ENCODE assay signal across 16 cellular contexts in genomic region chr15:78060232-78060631, GRCh38. TPM values are rescaled to one million over a fixed set of nuclear protein-coding genes. Genes with fewer than 3 reads are reported as not detected.
A peak's percentile ranks its signal among the peaks of the same experiment; 100 is the strongest.
DNase-seq lines count a peak whose midpoint lies in the region; ATAC-seq, FAIRE-seq and TF ChIP-seq lines count a peak whose summit lies in the region.
"Had no signal": no experiment of that assay in that cellular context is flagged by ENCODE, and none has a peak within 500 bp of the region (broad histone marks: within the 10 kb centered on the region; RNA-seq: fewer than 3 reads in every experiment).

No MANE protein-coding gene starts in this region.

- no peaks in the 10 kb centered on the region for H3K9me3 ChIP-seq in gastrocnemius medialis
- no peaks in the 10 kb centered on the region for H3K9me3 ChIP-seq in A673 (ENCODE audit: low read depth, low read length, poor library complexity, severe bottlenecking)

- H3K27ac ChIP-seq in HL-60 (replicated peaks) = peak overlapping the region; percentile 45; the same call in 1 of the 2 replicates
- peak overlapping the region in 3 of 4 donors; percentile 37 to 46 (median 38) for H3K27ac ChIP-seq in gastrocnemius medialis
- no peak overlapping the region for H3K27ac ChIP-seq in A673 (ENCODE audit: low read depth, low read length, poor library complexity, severe bottlenecking)

- no peak for ATAC-seq in gastrocnemius medialis
- no peak for ATAC-seq in HG02588 (IDR thresholded peaks at IDR 0.05; ENCODE audit: unreplicated experiment)

- TF ChIP-seq CTCF in HL-60 (IDR thresholded peaks at IDR 0.05; ENCODE audit: insufficient read depth, low read length) (no peak), bronchial epithelial cell (IDR thresholded peaks at IDR 0.05; ENCODE audit: insufficient read depth, low read length, severe bottlenecking) (no peak), gastrocnemius medialis (IDR thresholded peaks at IDR 0.05 in 4 of 5, conservative IDR thresholded peaks at IDR 0.05 in 1 of 5) (no peak), A673 (conservative IDR thresholded peaks at IDR 0.05; ENCODE audit: low read depth, low read length) (no peak)

- intact Hi-C loops in gastrocnemius medialis (cut with DNase I; ENCODE audit: low total_unique reads) (no loop called here), A673 (cut with micrococcal nuclease; ENCODE audit: unreplicated experiment) (no loop called here)

- BruUV-seq in A673 (replicated peaks; lab: Mats Ljungman, UMichigan) = no TSS peak

- no peak for DNase-seq in T-helper 2 cell treated with Interferon-gamma antibody and Interleukin-4, amounts not matched to agents 5 μg/mL and 100 μg/mL, for 36 hours (ENCODE audit: low spot score)
- DNase-seq in T-helper 2 cell (no peak), HL-60 (ENCODE audit: low read depth in 1 of 2, low spot score in 1 of 2) (no peak), bronchial epithelial cell (ENCODE audit: low read depth) (peak; percentile 45), gastrocnemius medialis (no peak), amygdala (lab: John Stamatoyannopoulos, UW) (no peak), A673 (ENCODE audit: low spot score) (no peak)
- DNase-seq: activated gamma-delta T cell, KBM-7, midbrain, NCI-H1930, NCI-H774, SHP77 had no signal

- no peaks in the 10 kb centered on the region for H3K36me3 ChIP-seq in bronchial epithelial cell (ENCODE audit: control insufficient read depth, insufficient read depth, low read length)
- H3K36me3 ChIP-seq in gastrocnemius medialis = no peaks in the 10 kb centered on the region
- H3K36me3 ChIP-seq in A673 (ENCODE audit: insufficient read depth, low read length, poor library complexity, severe bottlenecking) = no peaks in the 10 kb centered on the region

- POLR2A ChIA-PET in A673 (lab: Charles Lee; ENCODE audit: low non-redundant PET) = no interaction called here

- H3K4me3 ChIP-seq in HL-60 (replicated peaks; ENCODE audit: insufficient read depth, low read length) (no peak overlapping the region), bronchial epithelial cell (ENCODE audit: low read depth, low read length) (no peak overlapping the region), gastrocnemius medialis (no peak overlapping the region), A673 (ENCODE audit: low read depth, low read length, poor library complexity, severe bottlenecking) (no peak overlapping the region)

- CTCF ChIA-PET in A673 (lab: Charles Lee) = no interaction called here

- H3K4me1 ChIP-seq in gastrocnemius medialis = peaks cover 73 to 77% of the 10 kb centered on the region in 2 donors
- H3K4me1 ChIP-seq in A673 (ENCODE audit: insufficient read depth, low read length, poor library complexity, severe bottlenecking) = peaks cover 6% of the 10 kb centered on the region

- no peaks in the 10 kb centered on the region for H3K27me3 Mint-ChIP-seq in T-helper 2 cell treated with Interferon-gamma antibody and Interleukin-4, amounts not matched to agents 5 μg/mL and 100 μg/mL, for 36 hours (ENCODE audit: low read depth)

- H3K27me3 ChIP-seq in HL-60 (ENCODE audit: insufficient read depth, poor library complexity, severe bottlenecking) = no peaks in the 10 kb centered on the region
- no peaks in the 10 kb centered on the region for H3K27me3 ChIP-seq in bronchial epithelial cell (ENCODE audit: control insufficient read depth, insufficient read depth, low read length)
- H3K27me3 ChIP-seq in gastrocnemius medialis = no peaks in the 10 kb centered on the region
- no peaks in the 10 kb centered on the region for H3K27me3 ChIP-seq in A673 (replicated peaks; ENCODE audit: insufficient read depth, low read depth, low read length, poor library complexity)

- H3K36me3 Mint-ChIP-seq in T-helper 2 cell treated with Interferon-gamma antibody and Interleukin-4, amounts not matched to agents 5 μg/mL and 100 μg/mL, for 36 hours (ENCODE audit: low read depth) = peaks cover 4% of the 10 kb centered on the region

- no peaks in the 10 kb centered on the region for H3K9me3 Mint-ChIP-seq in T-helper 2 cell treated with Interferon-gamma antibody and Interleukin-4, amounts not matched to agents 5 μg/mL and 100 μg/mL, for 36 hours

- no peak overlapping the region for H3K4me3 Mint-ChIP-seq in T-helper 2 cell treated with Interferon-gamma antibody and Interleukin-4, amounts not matched to agents 5 μg/mL and 100 μg/mL, for 36 hours

- FAIRE-seq in bronchial epithelial cell (lab: Jason Lieb, UNC) = no peak

- in situ Hi-C loops in gastrocnemius medialis (cut with MboI; ENCODE audit: low sequenced_read_pairs in 4 of 4) = loop anchor here in 1 of 4 donors (10.0 kb wide), 1 partner anchor 45 kb away; no protein-coding TSS in a partner anchor

- H3K4me1 Mint-ChIP-seq in T-helper 2 cell treated with Interferon-gamma antibody and Interleukin-4, amounts not matched to agents 5 μg/mL and 100 μg/mL, for 36 hours (ENCODE audit: low read depth) = peaks cover 57% of the 10 kb centered on the region

- H3K27ac Mint-ChIP-seq in T-helper 2 cell treated with Interferon-gamma antibody and Interleukin-4, amounts not matched to agents 5 μg/mL and 100 μg/mL, for 36 hours = peak overlapping the region; percentile 16

- TF ChIP-seq POLR2A in gastrocnemius medialis (IDR thresholded peaks at IDR 0.05) = no peak

RNA-seq across cellular contexts. Expression of gene TBC1D2B, which starts 17.3 kb away (rescaled TPM):
- total RNA-seq in bronchial epithelial cell = 13.7 and 15.4 TPM in 2 replicates
- 1 to 10 TPM; 4.7 to 9.6 (median 8.1) TPM for total RNA-seq in gastrocnemius medialis
- total RNA-seq in A673 (2021) = 26.0 and 29.4 TPM in 2 replicates

RNA-seq across cellular contexts. Expression of gene SH2D7, which starts 32.1 kb away (rescaled TPM):
- total RNA-seq in bronchial epithelial cell (not detected in 2 replicates), gastrocnemius medialis (not detected), A673 (2021) (not detected in 2 replicates)
- total RNA-seq: A172, pulmonary artery endothelial cell had no signal
